ENCODE assay signal across 17 cellular contexts in the genomic region with DNA sequence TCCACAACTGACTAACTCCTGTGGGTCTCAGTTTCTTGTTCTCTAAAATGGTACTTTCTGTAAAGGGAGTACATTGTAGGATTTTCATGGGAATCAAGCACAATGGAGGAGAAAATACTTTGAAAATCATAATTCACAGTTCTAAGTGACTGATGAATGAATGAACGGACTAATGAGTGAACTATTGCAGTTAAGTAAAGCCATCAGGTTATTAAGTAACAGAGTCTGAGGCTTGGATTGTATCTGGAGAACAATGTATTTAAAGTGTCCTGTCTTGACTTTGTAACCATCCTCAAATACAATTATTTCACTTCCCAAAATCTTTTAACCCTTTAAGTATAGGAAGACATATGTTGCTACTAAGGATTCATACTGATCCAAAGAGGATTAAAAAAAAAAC. TPM values are rescaled to one million over a fixed set of nuclear protein-coding genes. Genes with fewer than 3 reads are reported as not detected.
A peak's percentile ranks its signal among the peaks of the same experiment; 100 is the strongest.
DNase-seq lines count a peak whose midpoint lies in the region; ATAC-seq, FAIRE-seq and TF ChIP-seq lines count a peak whose summit lies in the region.
"Had no signal": no experiment of that assay in that cellular context is flagged by ENCODE, and none has a peak within 500 bp of the region (broad histone marks: within the 10 kb centered on the region; RNA-seq: fewer than 3 reads in every experiment).

No MANE protein-coding gene starts in this region.

- no peaks in the 10 kb centered on the region for H3K9me3 Mint-ChIP-seq in astrocyte (ENCODE audit: unreplicated experiment)
- H3K9me3 Mint-ChIP-seq: CD8-positive, alpha-beta memory T cell had no signal

- TF ChIP-seq EP300 in HepG2 (IDR thresholded peaks at IDR 0.05; ENCODE audit: low read depth in 2 of 2, low read length in 2 of 2) (no peak), HepG2 (CRISPR knock-in tag; IDR thresholded peaks at IDR 0.05; ENCODE audit: borderline replicate concordance) (no peak)

- H3K27me3 ChIP-seq in HepG2 (ENCODE audit: control insufficient read depth in 1 of 2, insufficient read depth in 2 of 2, low read length in 2 of 2) (no peaks in the 10 kb centered on the region), right lobe of liver (no peaks in the 10 kb centered on the region), astrocyte (ENCODE audit: insufficient read depth, low read length) (no peaks in the 10 kb centered on the region), ascending aorta (no peaks in the 10 kb centered on the region), HAP-1 (ENCODE audit: low read depth) (0 out of 2 replicates have a peak, but pooled peaks cover 4% of the 10 kb centered on the region)
- H3K27me3 ChIP-seq: BLaER1 had no signal

- no peaks in the 10 kb centered on the region for H3K36me3 ChIP-seq in HepG2 (replicated peaks in 1 of 2; ENCODE audit: control insufficient read depth in 1 of 2, insufficient read depth in 2 of 2, low read length in 2 of 2)
- no peaks in the 10 kb centered on the region for H3K36me3 ChIP-seq in right lobe of liver
- H3K36me3 ChIP-seq in astrocyte (ENCODE audit: insufficient read depth, low read length): no peaks in the 10 kb centered on the region
- no peaks in the 10 kb centered on the region for H3K36me3 ChIP-seq in ascending aorta
- no peaks in the 10 kb centered on the region for H3K36me3 ChIP-seq in HAP-1 (replicated peaks)
- H3K36me3 ChIP-seq: BLaER1 had no signal

- H3K9ac ChIP-seq in HepG2 (ENCODE audit: insufficient read depth, low read depth, low read length) (no peak overlapping the region), astrocyte (ENCODE audit: low read length) (no peak overlapping the region)
- H3K9ac ChIP-seq: BLaER1 had no signal

- in situ Hi-C loops in HepG2 (cut with HindIII; ENCODE audit: extremely low pct_ligation_motif_present, low pct_unique_long_range_greater_than_20kb) (no loop called here), HAP-1 (cut with MboI; ENCODE audit: low sequenced_read_pairs) (no loop called here)

- H3K4me2 ChIP-seq in HepG2 (ENCODE audit: low read depth, low read length) (0 out of 2 replicates have a peak overlapping the region, but pooled peaks have one; percentile 10), astrocyte (ENCODE audit: low read length) (no peak overlapping the region)
- H3K4me2 ChIP-seq: BLaER1 had no signal

- intact Hi-C loops in HepG2 (cut with micrococcal nuclease; ENCODE audit: unreplicated experiment): loop anchor here (10.0 kb wide), 1 partner anchor 126 kb away; no protein-coding TSS in a partner anchor
- intact Hi-C loops in right lobe of liver (cut with DNase I): no loop called here
- intact Hi-C loops in ascending aorta (cut with DNase I): no loop called here

- H3K9me3 ChIP-seq in HepG2 (ENCODE audit: low read length): no peaks in the 10 kb centered on the region
- H3K9me3 ChIP-seq in right lobe of liver: no peaks in the 10 kb centered on the region
- H3K9me3 ChIP-seq in astrocyte (ENCODE audit: insufficient read depth, low read depth, low read length): no peaks in the 10 kb centered on the region
- no peaks in the 10 kb centered on the region for H3K9me3 ChIP-seq in ascending aorta
- no peaks in the 10 kb centered on the region for H3K9me3 ChIP-seq in HAP-1

- no peak overlapping the region for H3K4me3 ChIP-seq in HepG2 (replicated peaks in 1 of 3; ENCODE audit: insufficient read depth in 1 of 3, low read depth in 2 of 3, low read length in 3 of 3)
- no peak overlapping the region for H3K4me3 ChIP-seq in right lobe of liver
- H3K4me3 ChIP-seq in astrocyte (ENCODE audit: insufficient read depth, low read depth, low read length): no peak overlapping the region
- H3K4me3 ChIP-seq in ascending aorta: no peak overlapping the region
- no peak overlapping the region for H3K4me3 ChIP-seq in HAP-1
- H3K4me3 ChIP-seq: BLaER1 had no signal

- no peak for TF ChIP-seq RAD21 in HepG2 (CRISPR knock-in tag; IDR thresholded peaks at IDR 0.05)

- FAIRE-seq in HepG2 (lab: Jason Lieb, UNC) (no peak), astrocyte (lab: Jason Lieb, UNC) (peak; percentile 9)
- FAIRE-seq: GM19239, HTR-8/SVneo had no signal

- peaks cover 6% of the 10 kb centered on the region for H3K27me3 Mint-ChIP-seq in astrocyte (ENCODE audit: low read depth, unreplicated experiment)

- no peaks in the 10 kb centered on the region for H3K4me1 Mint-ChIP-seq in astrocyte (ENCODE audit: low read depth, unreplicated experiment)
- H3K4me1 Mint-ChIP-seq: CD8-positive, alpha-beta memory T cell had no signal

- 33% methylated on average over 1 of the region's 1 CpG for WGBS in HepG2 (ENCODE audit: low lambda C conversion rate)
- WGBS in right lobe of liver (ENCODE audit: insufficient coverage, low coverage, low lambda C conversion rate, missing lambda C conversion rate): 62% methylated on average over 1 of the region's 1 CpG

- TF ChIP-seq POLR2A in HepG2 (IDR thresholded peaks at IDR 0.05; ENCODE audit: insufficient read depth in 1 of 2, low read depth in 2 of 2, low read length in 2 of 2) (no peak), right lobe of liver (IDR thresholded peaks at IDR 0.05) (no peak)

- H3K27ac ChIP-seq in HepG2 (ENCODE audit: extremely low read length, insufficient read depth, low read length) (no peak overlapping the region), right lobe of liver (no peak overlapping the region), astrocyte (ENCODE audit: low read depth, low read length) (no peak overlapping the region), ascending aorta (no peak overlapping the region)
- H3K27ac ChIP-seq: 22Rv1, BLaER1 had no signal

- H2AFZ ChIP-seq in HepG2 (ENCODE audit: low read length) (no peak overlapping the region), astrocyte (ENCODE audit: low read depth, low read length) (no peak overlapping the region)

- no TSS peak for BruUV-seq in HepG2 (replicated peaks; lab: Mats Ljungman, UMichigan)

- no peaks in the 10 kb centered on the region for H4K20me1 ChIP-seq in HepG2 (ENCODE audit: insufficient read depth, low read length)
- H4K20me1 ChIP-seq in astrocyte (ENCODE audit: insufficient read depth, low read length): no peaks in the 10 kb centered on the region
- H4K20me1 ChIP-seq: BLaER1 had no signal

- CTCF ChIA-PET in HepG2 (lab: Yijun Ruan, JAX; ENCODE audit: low intra/inter-chr PET ratio, low total read pairs): no interaction called here

- no peak overlapping the region for H3K27ac Mint-ChIP-seq in astrocyte (ENCODE audit: unreplicated experiment)
- H3K27ac Mint-ChIP-seq: CD8-positive, alpha-beta memory T cell had no signal

- POLR2A ChIA-PET in HepG2 (lab: Yijun Ruan, JAX): interaction anchor here (2.7 kb wide), 1 partner anchor 8 kb away, joined by 11 read pairs; no protein-coding TSS in a partner anchor

- DNase-seq in HepG2 (ENCODE audit: low spot score) (no peak), right lobe of liver (no peak), astrocyte (ENCODE audit: low read depth) (no peak), kidney glomerular epithelial cell (lab: John Stamatoyannopoulos, UW) (peak; percentile 16), ascending aorta (ENCODE audit: low spot score in 2 of 2) (no peak), HAP-1 (ENCODE audit: low spot score in 2 of 2) (no peak)
- DNase-seq in activated CD4-positive, CD25-positive, alpha-beta regulatory T cell (lab: John Stamatoyannopoulos, UW): no peak
- DNase-seq: AML-193; CD8-positive, alpha-beta memory T cell had no signal

- no peaks in the 10 kb centered on the region for H3K79me2 ChIP-seq in HepG2 (ENCODE audit: insufficient read depth, low read length)
- H3K79me2 ChIP-seq in astrocyte (ENCODE audit: insufficient read depth, low read length): no peaks in the 10 kb centered on the region

- no peak overlapping the region for H3K4me3 Mint-ChIP-seq in astrocyte (ENCODE audit: unreplicated experiment)
- H3K4me3 Mint-ChIP-seq: CD8-positive, alpha-beta memory T cell had no signal

- ATAC-seq in HepG2: no peak
- no peak for ATAC-seq in right lobe of liver
- no peak for ATAC-seq in HG02642 (IDR thresholded peaks at IDR 0.05; ENCODE audit: poor library complexity, unreplicated experiment)

- H3K4me1 ChIP-seq in HepG2 (ENCODE audit: insufficient read depth, low read length) (peaks cover 48% of the 10 kb centered on the region), right lobe of liver (no peaks in the 10 kb centered on the region), astrocyte (ENCODE audit: insufficient read depth, low read length) (no peaks in the 10 kb centered on the region), ascending aorta (no peaks in the 10 kb centered on the region), HAP-1 (no peaks in the 10 kb centered on the region)
- H3K4me1 ChIP-seq: BLaER1 had no signal

- TF ChIP-seq CTCF in HepG2 (CRISPR knock-in tag; IDR thresholded peaks at IDR 0.05) (no peak), right lobe of liver (IDR thresholded peaks at IDR 0.05) (no peak), astrocyte (IDR thresholded peaks at IDR 0.05; ENCODE audit: insufficient read depth, low read depth, low read length) (no peak), ascending aorta (IDR thresholded peaks at IDR 0.05) (no peak)

- peaks cover 2% of the 10 kb centered on the region for H3K36me3 Mint-ChIP-seq in astrocyte (ENCODE audit: low read depth, unreplicated experiment)

RNA-seq across cellular contexts. Expression of a gene that starts 13.1 kb away (rescaled TPM):
- total RNA-seq in HepG2 (2016; rRNA removed; fragmentation: Illumina TruSeq; extraction: Trizol) (20.3 and 21.2 TPM in 2 replicates), right lobe of liver (10 to 100 TPM; 29.1 to 67.5 (median 41.8) TPM), astrocyte (46.0 and 46.2 TPM in 2 replicates), ascending aorta (97.9 TPM)
- total RNA-seq in HepG2 (2016; cell fraction: cytosol; rRNA removed; fragmentation: Illumina TruSeq; extraction: Trizol; ENCODE audit: low read depth): 5.3 and 5.8 TPM in 2 replicates
- 12.4 and 21.0 TPM in 2 replicates for total RNA-seq in HepG2 (2016; cell fraction: insoluble cytoplasmic fraction; rRNA removed; fragmentation: Illumina TruSeq; extraction: Trizol)
- 8.3 and 11.0 TPM in 2 replicates for total RNA-seq in HepG2 (2016; cell fraction: membrane; rRNA removed; fragmentation: Illumina TruSeq; extraction: Trizol)
- 25.9 and 29.9 TPM in 2 replicates for total RNA-seq in HepG2 (2016; cell fraction: nucleus; rRNA removed; fragmentation: Illumina TruSeq; extraction: Trizol)
- 53.7 and 67.5 TPM in 2 replicates for polyA plus RNA-seq in HepG2 (2011; rRNA removed)
- polyA plus RNA-seq in HepG2 (2011; cell fraction: cytosol; rRNA removed): 18.9 and 19.0 TPM in 2 replicates
- 286 and 355 TPM in 2 replicates for polyA plus RNA-seq in HepG2 (2011; cell fraction: nucleus; rRNA removed)
- polyA plus RNA-seq in HepG2 (2012): 95.9 and 236 TPM in 2 replicates
- 1.1 and 1.4 TPM in 2 replicates for polyA plus RNA-seq in HepG2 (2016; cell fraction: cytosol; fragmentation: Illumina TruSeq; extraction: Trizol; ENCODE audit: low read depth)
- polyA plus RNA-seq in HepG2 (2016; cell fraction: insoluble cytoplasmic fraction; fragmentation: Illumina TruSeq; extraction: Trizol; ENCODE audit: low read depth): 19.4 and 26.5 TPM in 2 replicates
- 3.5 and 4.8 TPM in 2 replicates for polyA plus RNA-seq in HepG2 (2016; cell fraction: membrane; fragmentation: Illumina TruSeq; extraction: Trizol; ENCODE audit: low read depth)
- 95.1 and 111 TPM in 2 replicates for polyA plus RNA-seq in HepG2 (2016; cell fraction: nucleus; fragmentation: Illumina TruSeq; extraction: Trizol; ENCODE audit: insufficient read depth, low read depth)
- polyA minus RNA-seq in HepG2 (2011; rRNA and poly(A)+ RNA removed; ENCODE audit: low replicate concordance): 16.4 and 68.3 TPM in 2 replicates
- polyA minus RNA-seq in HepG2 (2011; cell fraction: cytosol; rRNA and poly(A)+ RNA removed): 22.3 and 35.5 TPM in 2 replicates
- 81.2 and 114 TPM in 2 replicates for polyA minus RNA-seq in HepG2 (2011; cell fraction: nucleus; rRNA and poly(A)+ RNA removed)

RNA-seq across cellular contexts. Expression of a gene that starts 56.0 kb away (rescaled TPM):
- not detected in 2 replicates for total RNA-seq in HepG2 (2016; rRNA removed; fragmentation: Illumina TruSeq; extraction: Trizol)
- total RNA-seq in HepG2 (2016; cell fraction: cytosol; rRNA removed; fragmentation: Illumina TruSeq; extraction: Trizol; ENCODE audit: low read depth): not detected in 2 replicates
- not detected in 2 replicates for total RNA-seq in HepG2 (2016; cell fraction: insoluble cytoplasmic fraction; rRNA removed; fragmentation: Illumina TruSeq; extraction: Trizol)
- not detected in 2 replicates for total RNA-seq in HepG2 (2016; cell fraction: membrane; rRNA removed; fragmentation: Illumina TruSeq; extraction: Trizol)
- total RNA-seq in HepG2 (2016; cell fraction: nucleus; rRNA removed; fragmentation: Illumina TruSeq; extraction: Trizol): not detected in 2 replicates
- not detected in 2 replicates for polyA plus RNA-seq in HepG2 (2011; rRNA removed)
- not detected in 2 replicates for polyA plus RNA-seq in HepG2 (2011; cell fraction: cytosol; rRNA removed)
- not detected in 2 replicates for polyA plus RNA-seq in HepG2 (2011; cell fraction: nucleus; rRNA removed)
- polyA plus RNA-seq in HepG2 (2012): not detected in 2 replicates
- polyA plus RNA-seq in HepG2 (2016; cell fraction: cytosol; fragmentation: Illumina TruSeq; extraction: Trizol; ENCODE audit: low read depth): not detected in 2 replicates
- polyA plus RNA-seq in HepG2 (2016; cell fraction: insoluble cytoplasmic fraction; fragmentation: Illumina TruSeq; extraction: Trizol; ENCODE audit: low read depth): not detected in 2 replicates
- not detected in 2 replicates for polyA plus RNA-seq in HepG2 (2016; cell fraction: membrane; fragmentation: Illumina TruSeq; extraction: Trizol; ENCODE audit: low read depth)
- polyA plus RNA-seq in HepG2 (2016; cell fraction: nucleus; fragmentation: Illumina TruSeq; extraction: Trizol; ENCODE audit: insufficient read depth, low read depth): not detected in 2 replicates
- 0.19 TPM in 1 of 2 replicates, not detected in the other for polyA minus RNA-seq in HepG2 (2011; rRNA and poly(A)+ RNA removed; ENCODE audit: low replicate concordance)
- not detected in 2 replicates for polyA minus RNA-seq in HepG2 (2011; cell fraction: cytosol; rRNA and poly(A)+ RNA removed)
- not detected in 2 replicates for polyA minus RNA-seq in HepG2 (2011; cell fraction: nucleus; rRNA and poly(A)+ RNA removed)
- not detected for total RNA-seq in right lobe of liver
- total RNA-seq in astrocyte: not detected in 2 replicates
- total RNA-seq in ascending aorta: not detected
- total RNA-seq: A673; CD8-positive, alpha-beta memory T cell; Daoy; H4 had no signal
- polyA plus RNA-seq: CD8-positive, alpha-beta memory T cell had no signal
